Comparison of ENCODE assay signal across 14 cellular contexts in genomic region chr17:68435361-68435760, GRCh38.
"Had no signal": no experiment of that assay in that cellular context is flagged by ENCODE, and none has a peak within 500 bp of the region (broad histone marks: within the 10 kb centered on the region; RNA-seq: fewer than 3 reads in every experiment).

No MANE protein-coding gene starts in this region.

- H3K27ac Mint-ChIP-seq: activated naive CD4-positive, alpha-beta T cell treated with anti-CD3 and anti-CD28 coated beads, Interleukin-2, amount 50 U/mL, for 24 hours; dendritic cell treated with granulocyte-macrophage colony-stimulating factor and Interleukin-4, amounts not matched to agents 40 ng/mL and 50 ng/mL, for 4 days; endodermal cell had no signal

- H3K9me3 ChIP-seq: mucosa of descending colon, vagina had no signal

- H3K27me3 Mint-ChIP-seq: activated CD4-positive, alpha-beta memory T cell treated with anti-CD3 and anti-CD28 coated beads, Interleukin-2, amount 10 ng/mL, durations not matched to agents 7 days and 5 days; activated CD4-positive, alpha-beta T cell treated with anti-CD3 and anti-CD28 coated beads, Interleukin-2, amount 10 ng/mL, durations not matched to agents 24 days and 14 days; activated naive CD4-positive, alpha-beta T cell treated with anti-CD3 and anti-CD28 coated beads, Interleukin-2, amount 50 U/mL, for 24 hours; activated naive CD8-positive, alpha-beta T cell treated with anti-CD3 and anti-CD28 coated beads, Interleukin-2, amount 50 U/mL, for 24 hours; dendritic cell treated with granulocyte-macrophage colony-stimulating factor and Interleukin-4, amounts not matched to agents 40 ng/mL and 50 ng/mL, for 4 days; natural killer cell treated with Interleukin-12 subunit alpha and Interleukin-12 subunit beta and Interleukin-15 and Interleukin-18, amount 100 ng/mL, for 72 hours; type B pancreatic cell had no signal

- H3K4me1 ChIP-seq: foreskin keratinocyte had no signal

- H3K4me3 Mint-ChIP-seq: dendritic cell treated with granulocyte-macrophage colony-stimulating factor and Interleukin-4, amounts not matched to agents 40 ng/mL and 50 ng/mL, for 4 days; endodermal cell; type B pancreatic cell had no signal

- DNase-seq: central memory CD4-positive, alpha-beta T cell; endodermal cell; left ventricle myocardium superior had no signal

- H3K9me3 Mint-ChIP-seq: activated CD4-positive, alpha-beta memory T cell treated with anti-CD3 and anti-CD28 coated beads, Interleukin-2, amount 10 ng/mL, durations not matched to agents 7 days and 5 days; activated CD4-positive, alpha-beta T cell treated with anti-CD3 and anti-CD28 coated beads, Interleukin-2, amount 10 ng/mL, durations not matched to agents 24 days and 14 days; activated naive CD4-positive, alpha-beta T cell treated with anti-CD3 and anti-CD28 coated beads, Interleukin-2, amount 50 U/mL, for 24 hours; activated naive CD8-positive, alpha-beta T cell treated with anti-CD3 and anti-CD28 coated beads, Interleukin-2, amount 50 U/mL, for 24 hours; activated T-helper 2 cell treated with anti-CD3 and anti-CD28 coated beads, Interferon-gamma antibody, Interleukin-2, Interleukin-4, amounts not matched to agents 10 μg/mL and 5 μg/mL and 100 μg/mL, durations not matched to agents 14 hours and 24 hours and 36 hours; dendritic cell treated with granulocyte-macrophage colony-stimulating factor and Interleukin-4, amounts not matched to agents 40 ng/mL and 50 ng/mL, for 4 days; endodermal cell; natural killer cell treated with Interleukin-12 subunit alpha and Interleukin-12 subunit beta and Interleukin-15 and Interleukin-18, amount 100 ng/mL, for 72 hours; type B pancreatic cell had no signal

- H3K4me3 ChIP-seq: mucosa of descending colon, vagina had no signal

- H3K27me3 ChIP-seq: foreskin keratinocyte, vagina had no signal

- H3K27ac ChIP-seq: foreskin keratinocyte had no signal
